In the genomic region with DNA sequence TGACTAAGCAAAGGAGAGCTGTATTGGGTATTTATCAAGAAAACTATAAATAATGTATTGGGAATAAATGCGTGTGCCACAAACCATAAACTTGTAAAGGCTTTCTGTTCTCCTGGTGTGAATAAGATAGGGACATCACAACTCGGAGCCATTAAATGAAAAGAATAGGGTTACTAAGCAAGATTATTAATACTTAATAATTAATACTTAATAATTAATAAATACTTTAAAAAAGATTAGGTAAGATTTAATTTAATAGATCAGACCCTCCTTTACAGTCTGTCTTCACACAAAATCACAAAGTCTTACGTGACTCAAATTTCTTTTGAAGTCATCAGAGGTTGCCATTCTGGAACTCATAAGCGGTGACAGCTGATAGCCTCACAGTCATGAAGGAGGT, we compare ENCODE assay signal across 29 cellular contexts.
"Had no signal": no experiment of that assay in that cellular context is flagged by ENCODE, and none has a peak within 500 bp of the region (broad histone marks: within the 10 kb centered on the region; RNA-seq: fewer than 3 reads in every experiment).

No MANE protein-coding gene starts in this region.

- ATAC-seq: effector memory CD8-positive, alpha-beta T cell; esophagus mucosa; gastrocnemius medialis; gastroesophageal sphincter; heart left ventricle; heart right ventricle had no signal

- FAIRE-seq: colon, endometrium, endothelial cell of umbilical vein, frontal cortex had no signal

- H3K27me3 Mint-ChIP-seq: dendritic cell treated with granulocyte-macrophage colony-stimulating factor and Interleukin-4, amounts not matched to agents 40 ng/mL and 50 ng/mL, for 4 days; effector memory CD8-positive, alpha-beta T cell had no signal

- DNase-seq: colonic mucosa; cortex of kidney; dermis blood vessel endothelial cell; dorsolateral prefrontal cortex; effector CD4-positive, alpha-beta T cell; effector CD8-positive, alpha-beta T cell; effector memory CD4-positive, alpha-beta T cell; effector memory CD8-positive, alpha-beta T cell; endodermal cell; erythroblast; esophagus squamous epithelium; foreskin fibroblast; foreskin melanocyte; gastrocnemius medialis; glutamatergic neuron; head of caudate nucleus; heart left ventricle; heart right ventricle had no signal

- H3K4me1 Mint-ChIP-seq: endodermal cell had no signal

- H3K4me1 ChIP-seq: colonic mucosa, esophagus muscularis mucosa, esophagus squamous epithelium, gastrocnemius medialis, gastroesophageal sphincter had no signal

- H3K27ac Mint-ChIP-seq: dendritic cell treated with granulocyte-macrophage colony-stimulating factor and Interleukin-4, amounts not matched to agents 40 ng/mL and 50 ng/mL, for 4 days; effector memory CD8-positive, alpha-beta T cell; endodermal cell had no signal

- H3K4me3 ChIP-seq: colonic mucosa, coronary artery, dorsolateral prefrontal cortex, esophagus muscularis mucosa, esophagus squamous epithelium, gastrocnemius medialis, gastroesophageal sphincter, heart left ventricle, heart right ventricle had no signal

- H3K27me3 ChIP-seq: colonic mucosa, dorsolateral prefrontal cortex, esophagus muscularis mucosa, esophagus squamous epithelium, foreskin keratinocyte, gastrocnemius medialis, gastroesophageal sphincter, heart left ventricle, heart right ventricle had no signal

- H3K36me3 ChIP-seq: colonic mucosa, esophagus muscularis mucosa, esophagus squamous epithelium, gastrocnemius medialis, gastroesophageal sphincter, heart left ventricle, heart right ventricle had no signal

- H3K27ac ChIP-seq: colonic mucosa, coronary artery, dorsolateral prefrontal cortex, epithelial cell of prostate, esophagus muscularis mucosa, esophagus squamous epithelium, foreskin keratinocyte, gastrocnemius medialis, gastroesophageal sphincter, heart left ventricle, heart right ventricle had no signal

- H3K9me3 ChIP-seq: colonic mucosa, esophagus squamous epithelium, gastrocnemius medialis had no signal

- H3K4me3 Mint-ChIP-seq: dendritic cell treated with granulocyte-macrophage colony-stimulating factor and Interleukin-4, amounts not matched to agents 40 ng/mL and 50 ng/mL, for 4 days; effector memory CD8-positive, alpha-beta T cell; endodermal cell had no signal
